16 cellular contexts compared by ENCODE assay signal in the genomic region with DNA sequence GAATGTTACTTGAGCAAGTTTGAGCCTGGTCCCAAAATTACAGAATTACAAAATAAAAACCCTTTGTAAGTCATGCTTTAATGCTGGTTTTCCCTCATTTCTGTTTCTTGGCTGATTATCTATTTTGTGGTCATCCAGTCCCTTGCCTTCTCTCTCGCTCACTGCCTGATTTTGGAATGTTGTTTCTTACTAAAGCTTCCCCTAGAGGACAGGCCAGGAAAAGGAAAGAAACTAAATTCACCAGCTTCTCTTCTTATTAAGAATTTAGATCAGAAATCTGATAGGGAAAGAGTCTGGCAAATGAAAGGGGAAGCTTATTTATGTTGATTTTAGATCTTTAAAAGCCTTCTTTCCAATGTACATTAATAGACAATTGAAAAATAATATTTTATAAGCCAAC. TPM values are rescaled to one million over a fixed set of nuclear protein-coding genes. Genes with fewer than 3 reads are reported as not detected.
DNase-seq lines count a peak whose midpoint lies in the region; ATAC-seq, FAIRE-seq and TF ChIP-seq lines count a peak whose summit lies in the region.
"Had no signal": no experiment of that assay in that cellular context is flagged by ENCODE, and none has a peak within 500 bp of the region (broad histone marks: within the 10 kb centered on the region; RNA-seq: fewer than 3 reads in every experiment).

No MANE protein-coding gene starts in this region.

- H3K4me1 ChIP-seq in A549 (peaks cover 29% of the 10 kb centered on the region), GM23248 (ENCODE audit: insufficient read depth) (peaks cover 21% of the 10 kb centered on the region)
- H3K4me1 ChIP-seq: BLaER1 treated with 17β-estradiol and CSF1 and Interleukin-3, amounts not matched to agents 10 nM and 100 nM had no signal

- H3K4me2 ChIP-seq in A549 (peak overlapping the region; percentile 87; the same call in 2 of the 3 replicates), GM23248 (ENCODE audit: unreplicated experiment) (peak overlapping the region; percentile 76)
- H3K4me2 ChIP-seq: BLaER1 treated with 17β-estradiol and CSF1 and Interleukin-3, amounts not matched to agents 10 nM and 100 nM had no signal

- in situ Hi-C loops in GM23248 (cut with MboI), result loop anchor here (10.0 to 25.0 kb wide), 3 partner anchors 395 to 1445 kb away; partner anchors contain the start of genes KIF18A and METTL15

- no peak for DNase-seq in A549 (ENCODE audit: low read depth in 1 of 2, low spot score in 1 of 2)
- DNase-seq in GM23248, result peak; percentile 71
- DNase-seq in amniotic epithelial cell (ENCODE audit: low read depth), result peak; percentile 63
- peak in 1 of 2 donors; percentile 31 for DNase-seq in foreskin fibroblast
- DNase-seq in activated CD4-positive, alpha-beta T cell treated with anti-CD3 and anti-CD28 coated beads for 48 hours, result no peak
- DNase-seq: activated CD8-positive, alpha-beta memory T cell treated with anti-CD3 and anti-CD28 coated beads, Interleukin-2, amount 10 ng/mL, durations not matched to agents 7 days and 5 days; activated naive CD4-positive, alpha-beta T cell treated with anti-CD3 and anti-CD28 coated beads, Interleukin-2, amount 10 ng/mL, durations not matched to agents 7 days and 5 days; esophagus squamous epithelium; NCI-H187 treated with DMSO at 0.1 percent for 48 hours; NCI-H526 treated with DMSO at 0.1 percent for 48 hours had no signal

- H3K9me3 ChIP-seq in A549 (no peaks in the 10 kb centered on the region; the same call in 2 of the 3 replicates), GM23248 (ENCODE audit: low read depth) (no peaks in the 10 kb centered on the region)
- H3K9me3 ChIP-seq: esophagus squamous epithelium had no signal

- H3K4me3 ChIP-seq in A549 (no peak overlapping the region), GM23248 (no peak overlapping the region), foreskin fibroblast (ENCODE audit: low read depth in 1 of 2, low read length in 2 of 2) (no peak overlapping the region)
- H3K4me3 ChIP-seq: BLaER1 treated with 17β-estradiol and CSF1 and Interleukin-3, amounts not matched to agents 10 nM and 100 nM; esophagus squamous epithelium had no signal

- TF ChIP-seq EP300 in A549 (IDR thresholded peaks at IDR 0.05), result no peak

- FAIRE-seq in A549 (lab: Jason Lieb, UNC), result no peak
- FAIRE-seq: colon, GM18507 had no signal

- no peaks in the 10 kb centered on the region for H4K20me1 ChIP-seq in GM23248 (ENCODE audit: insufficient read depth)
- H4K20me1 ChIP-seq: BLaER1 treated with 17β-estradiol and CSF1 and Interleukin-3, amounts not matched to agents 10 nM and 100 nM had no signal

- H3K9me2 ChIP-seq in GM23248 (ENCODE audit: insufficient read depth), result no peaks in the 10 kb centered on the region

- no peaks in the 10 kb centered on the region for H3K79me2 ChIP-seq in GM23248 (ENCODE audit: insufficient read depth)

- peaks cover 10% of the 10 kb centered on the region for H3F3A ChIP-seq in GM23248 (ENCODE audit: insufficient read depth)

- POLR2A ChIA-PET in A549 (lab: Yijun Ruan, JAX), result interaction anchor here (1.1 to 5.7 kb wide), 5 partner anchors 11 to 1118 kb away, joined by 4 to 78 read pairs (median 5); partner anchors contain the start of genes BDNF, KIF18A and METTL15

- WGBS in A549 (ENCODE audit: missing lambda C conversion rate), result 71% methylated on average over 1 of the region's 1 CpG
- 0 to 11% methylated on average over 1 of the region's 1 CpG for WGBS in GM23248 (ENCODE audit: low coverage in 1 of 2, low lambda C conversion rate in 2 of 2, missing lambda C conversion rate in 2 of 2), 2 experiments

- TF ChIP-seq CTCF in A549 (IDR thresholded peaks at IDR 0.05), result no peak
- TF ChIP-seq CTCF in foreskin fibroblast (IDR thresholded peaks at IDR 0.05; ENCODE audit: low read depth, low read length), result peak; percentile 54

- no peak overlapping the region for H2AFZ ChIP-seq in GM23248

- no peak for TF ChIP-seq POLR2A in A549 (IDR thresholded peaks at IDR 0.05; ENCODE audit: low read length)

- peaks cover 11% of the 10 kb centered on the region for H3K27me3 ChIP-seq in GM23248 (replicated peaks; ENCODE audit: insufficient read depth)
- H3K27me3 ChIP-seq: BLaER1 treated with 17β-estradiol and CSF1 and Interleukin-3, amounts not matched to agents 10 nM and 100 nM had no signal

- no peak for ATAC-seq in A549
- ATAC-seq in HG02852 (IDR thresholded peaks at IDR 0.05; ENCODE audit: unreplicated experiment), result no peak
- ATAC-seq in GM21390 (IDR thresholded peaks at IDR 0.05; ENCODE audit: unreplicated experiment), result no peak
- no peak for ATAC-seq in HG03025 (IDR thresholded peaks at IDR 0.05; ENCODE audit: low FRiP score, unreplicated experiment)
- ATAC-seq: activated CD8-positive, alpha-beta memory T cell treated with anti-CD3 and anti-CD28 coated beads, Interleukin-2, amount 10 ng/mL, durations not matched to agents 7 days and 5 days had no signal

- H3K36me3 ChIP-seq in GM23248 (ENCODE audit: low read depth), result no peaks in the 10 kb centered on the region
- H3K36me3 ChIP-seq: BLaER1 treated with 17β-estradiol and CSF1 and Interleukin-3, amounts not matched to agents 10 nM and 100 nM; esophagus squamous epithelium had no signal

- H3K9ac ChIP-seq in GM23248, result no peak overlapping the region
- H3K9ac ChIP-seq: BLaER1 treated with 17β-estradiol and CSF1 and Interleukin-3, amounts not matched to agents 10 nM and 100 nM had no signal

- H3K27ac ChIP-seq in A549 (peak overlapping the region in 1 of 2 experiments; percentile 98; a peak in 3 of 6 replicates), GM23248 (peak overlapping the region; percentile 13; the same call in 1 of the 2 replicates)
- H3K27ac ChIP-seq: BLaER1 treated with 17β-estradiol and CSF1 and Interleukin-3, amounts not matched to agents 10 nM and 100 nM; esophagus squamous epithelium had no signal

- CTCF ChIA-PET in A549 (lab: Yijun Ruan, JAX), result interaction anchor here (0.6 to 7.1 kb wide), 19 partner anchors 10 to 1618 kb away, joined by 3 to 95 read pairs (median 4); partner anchors contain the start of genes BDNF and KIF18A

- TF ChIP-seq RAD21 in A549 (conservative IDR thresholded peaks at IDR 0.05 in 1 of 2, IDR thresholded peaks at IDR 0.05 in 1 of 2), result peak; percentile 13 to 45; a peak in 2 of 5 replicates

TF ChIP-seq in A549, 52 proteins besides CTCF, POLR2A, EP300 and RAD21:
- TF ChIP-seq JUNB (IDR thresholded peaks at IDR 0.05) (no peak), HOXB5 (CRISPR knock-in tag; IDR thresholded peaks at IDR 0.05) (no peak), NFE2L2 (conservative IDR thresholded peaks at IDR 0.05; ENCODE audit: low read length) (no peak), CBX2 (IDR thresholded peaks at IDR 0.05; ENCODE audit: borderline replicate concordance, low read depth) (no peak), FOXS1 (CRISPR knock-in tag; IDR thresholded peaks at IDR 0.05) (no peak), BHLHE40 (IDR thresholded peaks at IDR 0.05; ENCODE audit: low read depth, low read length) (no peak), NR3C1 (IDR thresholded peaks at IDR 0.05) (no peak), RFX5 (IDR thresholded peaks at IDR 0.05) (no peak), HDAC2 (IDR thresholded peaks at IDR 0.05) (no peak), PBX3 (IDR thresholded peaks at IDR 0.05) (no peak), ATOH8 (CRISPR knock-in tag; IDR thresholded peaks at IDR 0.05; ENCODE audit: low read depth) (no peak), MYC (IDR thresholded peaks at IDR 0.05; ENCODE audit: borderline replicate concordance, low read length) (no peak), HEYL (CRISPR knock-in tag; IDR thresholded peaks at IDR 0.05) (no peak)

RNA-seq across cellular contexts. Expression of gene BDNF, which starts 16.6 kb away (rescaled TPM):
- 25.4 and 33.7 TPM in 2 replicates for polyA plus RNA-seq in A549 (2011; rRNA removed)
- polyA plus RNA-seq in A549 (2012; cell fraction: cytosol; rRNA removed), result 11.5 and 13.1 TPM in 2 replicates
- 14.7 and 21.5 TPM in 2 replicates for polyA plus RNA-seq in A549 (2012; cell fraction: nucleus; rRNA removed)
- 15.6 to 18.8 TPM (median 16.4 TPM) in 3 replicates for polyA plus RNA-seq in A549 (2017; fragmentation: RNase III; extraction: RNeasy Plus Mini Kit Qiagen cat#74134 plus additional on column Dnase treatment)
- 22.4 and 27.3 TPM in 2 replicates for polyA minus RNA-seq in A549 (2011; rRNA and poly(A)+ RNA removed)
- 63.6 and 64.1 TPM in 2 replicates for total RNA-seq in GM23248 (2014; rRNA removed; shearing (Covaris generic))
- polyA plus RNA-seq in GM23248 (2016; fragmentation: Nextera tagmentation; extraction: Ambion mirVana), result 58.1 and 59.7 TPM in 2 replicates
- total RNA-seq: activated CD8-positive, alpha-beta memory T cell treated with anti-CD3 and anti-CD28 coated beads, Interleukin-2, amount 10 ng/mL, durations not matched to agents 7 days and 5 days had no signal

Comparison
In these comparisons a context has a peak if more than half of its experiments do, and no peak if none do; other contexts are left out.
1. DNase-seq: peak in GM23248 (single experiment) and amniotic epithelial cell (single experiment); none in A549 (0 of 2) and activated CD4-positive, alpha-beta T cell treated with anti-CD3 and anti-CD28 coated beads for 48 hours (single experiment).